In the genomic region with DNA sequence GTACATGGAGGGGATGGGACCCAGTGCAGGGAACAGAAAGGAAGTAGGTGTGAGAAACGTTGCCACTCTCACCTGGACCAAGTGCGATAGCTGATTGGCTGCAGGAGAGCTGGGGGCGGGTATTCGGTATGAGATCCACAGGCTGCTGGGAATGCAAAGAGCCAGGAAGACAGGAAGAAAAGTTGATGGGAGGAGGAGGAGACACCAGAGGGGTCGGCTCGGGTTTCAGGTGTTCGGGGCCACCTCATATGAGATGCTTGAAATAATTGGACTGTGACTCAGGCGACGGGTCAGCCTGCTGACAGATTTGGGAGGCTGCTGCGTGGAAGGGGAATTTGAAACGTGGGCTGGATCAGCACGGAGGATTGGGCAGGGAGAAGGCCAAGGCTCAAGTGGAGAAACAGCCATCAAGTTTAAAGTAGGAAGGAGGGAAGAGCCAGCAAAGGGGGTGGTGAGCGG, we compare ENCODE assay signal across 12 cellular contexts.
DNase-seq lines count a peak whose midpoint lies in the region; ATAC-seq and TF ChIP-seq lines count a peak whose summit lies in the region.
"Had no signal": no experiment of that assay in that cellular context is flagged by ENCODE, and none has a peak within 500 bp of the region (broad histone marks: within the 10 kb centered on the region; RNA-seq: fewer than 3 reads in every experiment).

No MANE protein-coding gene starts in this region.

- H3K9ac ChIP-seq in iPS-15b (ENCODE audit: low read depth, low read length), result no peak overlapping the region

- H3K36me3 ChIP-seq in H7 (replicated peaks; ENCODE audit: control insufficient read depth, insufficient read depth, low read length), result peaks cover 2% of the 10 kb centered on the region
- peaks cover 6% of the 10 kb centered on the region for H3K36me3 ChIP-seq in iPS-15b (ENCODE audit: control insufficient read depth, insufficient read depth, low read length)
- H3K36me3 ChIP-seq in aorta (ENCODE audit: control insufficient read depth in 1 of 2, insufficient read depth in 2 of 2, low read length in 1 of 2), result peaks cover 0 to 3% of the 10 kb centered on the region in 2 donors
- H3K36me3 ChIP-seq in naive thymus-derived CD4-positive, alpha-beta T cell (ENCODE audit: control insufficient read depth in 2 of 3, insufficient read depth in 3 of 3, low read length in 3 of 3), result peaks cover 0 to 29% (median 0%) of the 10 kb centered on the region in 3 experiments

- TF ChIP-seq CTCF in AG04450 (IDR thresholded peaks at IDR 0.05; ENCODE audit: low read depth, low read length), result no peak

- H3K4me1 Mint-ChIP-seq in T-helper 17 cell, result peaks cover 2% of the 10 kb centered on the region
- H3K4me1 Mint-ChIP-seq in naive thymus-derived CD4-positive, alpha-beta T cell, result peaks cover 0 to 3% (median 0%) of the 10 kb centered on the region in 7 donors

- H3K36me3 Mint-ChIP-seq in T-helper 17 cell (ENCODE audit: low read depth), result peaks cover 16% of the 10 kb centered on the region
- H3K36me3 Mint-ChIP-seq in naive thymus-derived CD4-positive, alpha-beta T cell, result peaks cover 7 to 41% (median 21%) of the 10 kb centered on the region in 5 donors

- no peak overlapping the region for H3K27ac Mint-ChIP-seq in T-helper 17 cell
- peak overlapping the region in 1 of 9 donors; percentile 53 for H3K27ac Mint-ChIP-seq in naive thymus-derived CD4-positive, alpha-beta T cell
- H3K27ac Mint-ChIP-seq: activated CD4-positive, alpha-beta memory T cell treated with anti-CD3 and anti-CD28 coated beads, Interleukin-2, amount 10 ng/mL, durations not matched to agents 7 days and 5 days had no signal

- H3K27ac ChIP-seq in AG04450 (ENCODE audit: low read depth, low read length) (peak overlapping the region; percentile 48), aorta (ENCODE audit: low read depth in 1 of 2, low read length in 2 of 2) (no peak overlapping the region), caudate nucleus (ENCODE audit: low read depth, low read length) (no peak overlapping the region)
- H3K27ac ChIP-seq in naive thymus-derived CD4-positive, alpha-beta T cell (ENCODE audit: low read depth, low read length), result no peak overlapping the region
- H3K27ac ChIP-seq: HL-60 had no signal

- no peak overlapping the region for H3K4me3 ChIP-seq in AG04450 (ENCODE audit: low read depth, low read length)
- peak overlapping the region; percentile 12 for H3K4me3 ChIP-seq in H7 (ENCODE audit: insufficient read depth, low read depth, low read length)
- peak overlapping the region; percentile 30 for H3K4me3 ChIP-seq in iPS-15b (ENCODE audit: low read depth, low read length)
- H3K4me3 ChIP-seq in aorta (ENCODE audit: low read length in 2 of 2), result no peak overlapping the region
- H3K4me3 ChIP-seq in naive thymus-derived CD4-positive, alpha-beta T cell (ENCODE audit: low read length), result no peak overlapping the region

- WGBS in aorta, 2 donors, result 45 to 46% methylated on average over 13 of the region's 13 CpGs

- intact Hi-C loops in aorta (cut with DNase I), result no loop called here
- intact Hi-C loops in naive thymus-derived CD4-positive, alpha-beta T cell (cut with micrococcal nuclease), result no loop called here

- CTCF ChIA-PET in AG04450 (lab: Charles Lee), result interaction anchor here (1.2 to 9.6 kb wide), 2 partner anchors 13 to 133 kb away, joined by 5 to 73 read pairs; no protein-coding TSS in a partner anchor
- CTCF ChIA-PET in naive thymus-derived CD4-positive, alpha-beta T cell (lab: Charles Lee), result interaction anchor here (0.6 kb wide), 1 partner anchor 15 kb away, joined by 4 read pairs; no protein-coding TSS in a partner anchor

- H3K4me1 ChIP-seq in iPS-15b (ENCODE audit: control insufficient read depth, insufficient read depth, low read length), result peaks cover 11% of the 10 kb centered on the region
- no peaks in the 10 kb centered on the region for H3K4me1 ChIP-seq in aorta (ENCODE audit: control insufficient read depth in 1 of 2, insufficient read depth in 2 of 2, low read length in 2 of 2)
- H3K4me1 ChIP-seq in naive thymus-derived CD4-positive, alpha-beta T cell (ENCODE audit: control insufficient read depth in 2 of 2, insufficient read depth in 2 of 2, low read length in 2 of 2), result no peaks in the 10 kb centered on the region

- DNase-seq in AG04450 (ENCODE audit: low read depth, low spot score), result peak; percentile 66
- DNase-seq in H7, result peak; percentile 91
- no peak for DNase-seq in T-helper 17 cell
- no peak for DNase-seq in aorta
- no peak for DNase-seq in activated gamma-delta T cell treated with Interleukin-2 at 50 U/mL for 16 hours
- no peak for DNase-seq in naive thymus-derived CD4-positive, alpha-beta T cell
- no peak for DNase-seq in caudate nucleus (lab: John Stamatoyannopoulos, UW)
- DNase-seq: activated CD4-positive, alpha-beta memory T cell treated with anti-CD3 and anti-CD28 coated beads, Interleukin-2, amount 10 ng/mL, durations not matched to agents 7 days and 5 days; DMS79 treated with DMSO at 0.1 percent for 48 hours; natural killer cell had no signal

- no peaks in the 10 kb centered on the region for H3K9me3 Mint-ChIP-seq in naive thymus-derived CD4-positive, alpha-beta T cell
- H3K9me3 Mint-ChIP-seq: activated CD4-positive, alpha-beta memory T cell treated with anti-CD3 and anti-CD28 coated beads, Interleukin-2, amount 10 ng/mL, durations not matched to agents 7 days and 5 days; natural killer cell had no signal

- H3K27me3 ChIP-seq in AG04450 (ENCODE audit: control insufficient read depth, insufficient read depth, low read length) (no peaks in the 10 kb centered on the region), H7 (ENCODE audit: control insufficient read depth, insufficient read depth, low read length) (no peaks in the 10 kb centered on the region), iPS-15b (ENCODE audit: control insufficient read depth, insufficient read depth, low read length) (no peaks in the 10 kb centered on the region), aorta (ENCODE audit: control insufficient read depth in 1 of 2, insufficient read depth in 2 of 2, low read length in 1 of 2) (no peaks in the 10 kb centered on the region)
- no peaks in the 10 kb centered on the region for H3K27me3 ChIP-seq in naive thymus-derived CD4-positive, alpha-beta T cell (ENCODE audit: control insufficient read depth in 2 of 2, insufficient read depth in 2 of 2, low read length in 2 of 2)

- H3K27me3 Mint-ChIP-seq in T-helper 17 cell, result no peaks in the 10 kb centered on the region
- no peaks in the 10 kb centered on the region for H3K27me3 Mint-ChIP-seq in naive thymus-derived CD4-positive, alpha-beta T cell
- H3K27me3 Mint-ChIP-seq: activated CD4-positive, alpha-beta memory T cell treated with anti-CD3 and anti-CD28 coated beads, Interleukin-2, amount 10 ng/mL, durations not matched to agents 7 days and 5 days had no signal

- peak overlapping the region; percentile 55 for H3K4me3 Mint-ChIP-seq in T-helper 17 cell
- H3K4me3 Mint-ChIP-seq in naive thymus-derived CD4-positive, alpha-beta T cell, result no peak overlapping the region
- H3K4me3 Mint-ChIP-seq: activated CD4-positive, alpha-beta memory T cell treated with anti-CD3 and anti-CD28 coated beads, Interleukin-2, amount 10 ng/mL, durations not matched to agents 7 days and 5 days; natural killer cell had no signal

- POLR2A ChIA-PET in AG04450 (lab: Yijun Ruan, JAX), result no interaction called here
- POLR2A ChIA-PET in naive thymus-derived CD4-positive, alpha-beta T cell (lab: Charles Lee), result no interaction called here

- H3K9me3 ChIP-seq in AG04450 (ENCODE audit: control insufficient read depth, insufficient read depth, low read length) (no peaks in the 10 kb centered on the region; the same call in 1 of the 2 replicates), T-helper 17 cell (ENCODE audit: control insufficient read depth, low read length, poor library complexity, severe bottlenecking) (no peaks in the 10 kb centered on the region), iPS-15b (ENCODE audit: control insufficient read depth, insufficient read depth, low read length) (no peaks in the 10 kb centered on the region), aorta (ENCODE audit: control insufficient read depth, low read length) (no peaks in the 10 kb centered on the region)
- no peaks in the 10 kb centered on the region for H3K9me3 ChIP-seq in naive thymus-derived CD4-positive, alpha-beta T cell (ENCODE audit: control insufficient read depth in 2 of 3, low read length in 3 of 3)

- ATAC-seq in T-helper 17 cell, result no peak
- no peak for ATAC-seq in aorta (ENCODE audit: low FRiP score)
- ATAC-seq in naive thymus-derived CD4-positive, alpha-beta T cell, result no peak

Comparison
In these comparisons a context has a peak if more than half of its experiments do, and no peak if none do; other contexts are left out.
1. DNase-seq: peak in AG04450 (single experiment) and H7 (single experiment); none in T-helper 17 cell (0 of 3), aorta (0 of 2), activated gamma-delta T cell treated with Interleukin-2 at 50 U/mL for 16 hours (single experiment), naive thymus-derived CD4-positive, alpha-beta T cell (0 of 9) and caudate nucleus (0 of 61).
2. H3K4me3 ChIP-seq: peak in H7 (single experiment) and iPS-15b (single experiment); none in AG04450 (single experiment), aorta (0 of 2) and naive thymus-derived CD4-positive, alpha-beta T cell (single experiment).